1 cellular context compared by ENCODE assay signal in genomic region chr2:203670939-203671338, GRCh38.
TF ChIP-seq lines count a peak whose summit lies in the region.

No MANE protein-coding gene starts in this region.

TF ChIP-seq in GM12878, 131 proteins besides CTCF, POLR2A, EP300 and RAD21:
- TF ChIP-seq CBX3 (IDR thresholded peaks at IDR 0.05; ENCODE audit: borderline replicate concordance, low read depth) (no peak), E2F4 (IDR thresholded peaks at IDR 0.05; ENCODE audit: low read depth, low read length) (no peak)
